ENCODE assay signal across 10 cellular contexts in genomic region chr4:142265536-142265935, GRCh38.
DNase-seq lines count a peak whose midpoint lies in the region; ATAC-seq and TF ChIP-seq lines count a peak whose summit lies in the region.
"Had no signal": no experiment of that assay in that cellular context is flagged by ENCODE, and none has a peak within 500 bp of the region (broad histone marks: within the 10 kb centered on the region; RNA-seq: fewer than 3 reads in every experiment).

No MANE protein-coding gene starts in this region.

- no peaks in the 10 kb centered on the region for H3K9me3 Mint-ChIP-seq in activated T-cell treated with anti-CD3 and anti-CD28 coated beads, Interleukin-2, amount 50 U/mL, for 24 hours
- no peaks in the 10 kb centered on the region for H3K9me3 Mint-ChIP-seq in stimulated activated naive CD8-positive, alpha-beta T cell treated with anti-CD3 and anti-CD28 coated beads, Interleukin-15, Interleukin-2, amounts not matched to agents 100 ng/mL and 50 ng/mL, for 24 hours

- H3K4me3 ChIP-seq in WI38 (ENCODE audit: low read depth, low read length) (peak overlapping the region; percentile 21; the same call in 1 of the 2 replicates), fibroblast of mammary gland (ENCODE audit: control insufficient read depth, low read depth, low read length) (no peak overlapping the region)
- H3K4me3 ChIP-seq: lower lobe of right lung had no signal

- ATAC-seq in GM18498 (IDR thresholded peaks at IDR 0.05; ENCODE audit: unreplicated experiment) (no peak), GM18870 (IDR thresholded peaks at IDR 0.05; ENCODE audit: unreplicated experiment) (no peak)

- peak overlapping the region; percentile 33 for H3K4me3 Mint-ChIP-seq in activated T-cell treated with anti-CD3 and anti-CD28 coated beads, Interleukin-2, amount 50 U/mL, for 24 hours
- H3K4me3 Mint-ChIP-seq in stimulated activated naive CD8-positive, alpha-beta T cell treated with anti-CD3 and anti-CD28 coated beads, Interleukin-15, Interleukin-2, amounts not matched to agents 100 ng/mL and 50 ng/mL, for 24 hours, result no peak overlapping the region

- peak overlapping the region; percentile 90 for H3K27ac Mint-ChIP-seq in activated T-cell treated with anti-CD3 and anti-CD28 coated beads, Interleukin-2, amount 50 U/mL, for 24 hours
- peak overlapping the region; percentile 59 for H3K27ac Mint-ChIP-seq in stimulated activated naive CD8-positive, alpha-beta T cell treated with anti-CD3 and anti-CD28 coated beads, Interleukin-15, Interleukin-2, amounts not matched to agents 100 ng/mL and 50 ng/mL, for 24 hours

- TF ChIP-seq CTCF in WI38 (IDR thresholded peaks at IDR 0.05; ENCODE audit: low read depth, low read length) (no peak), fibroblast of mammary gland (conservative IDR thresholded peaks at IDR 0.05; ENCODE audit: control insufficient read depth, insufficient read depth, low read depth, low read length) (no peak)

- peaks cover 93% of the 10 kb centered on the region for H3K36me3 Mint-ChIP-seq in activated T-cell treated with anti-CD3 and anti-CD28 coated beads, Interleukin-2, amount 50 U/mL, for 24 hours (ENCODE audit: low read depth)
- H3K36me3 Mint-ChIP-seq in stimulated activated naive CD8-positive, alpha-beta T cell treated with anti-CD3 and anti-CD28 coated beads, Interleukin-15, Interleukin-2, amounts not matched to agents 100 ng/mL and 50 ng/mL, for 24 hours (ENCODE audit: low read depth), result peaks cover 76% of the 10 kb centered on the region

- peaks cover 85% of the 10 kb centered on the region for H3K4me1 Mint-ChIP-seq in activated T-cell treated with anti-CD3 and anti-CD28 coated beads, Interleukin-2, amount 50 U/mL, for 24 hours (ENCODE audit: low read depth)
- peaks cover 66% of the 10 kb centered on the region for H3K4me1 Mint-ChIP-seq in stimulated activated naive CD8-positive, alpha-beta T cell treated with anti-CD3 and anti-CD28 coated beads, Interleukin-15, Interleukin-2, amounts not matched to agents 100 ng/mL and 50 ng/mL, for 24 hours (ENCODE audit: low read depth)

- no peak for DNase-seq in activated T-cell treated with anti-CD3 and anti-CD28 coated beads, Interleukin-2, amount 50 U/mL, for 24 hours
- DNase-seq in activated T-cell treated with anti-CD3 and anti-CD28 coated beads for 4 hours (no peak), fibroblast of mammary gland (ENCODE audit: low read depth) (peak; percentile 81), NCI-H526 treated with DMSO at 0.1 percent for 48 hours (lab: John Stamatoyannopoulos, UW) (no peak)
- DNase-seq: C1 segment of cervical spinal cord, lower lobe of right lung had no signal

- H3K27me3 Mint-ChIP-seq in activated T-cell treated with anti-CD3 and anti-CD28 coated beads, Interleukin-2, amount 50 U/mL, for 24 hours, result no peaks in the 10 kb centered on the region
- H3K27me3 Mint-ChIP-seq in stimulated activated naive CD8-positive, alpha-beta T cell treated with anti-CD3 and anti-CD28 coated beads, Interleukin-15, Interleukin-2, amounts not matched to agents 100 ng/mL and 50 ng/mL, for 24 hours, result no peaks in the 10 kb centered on the region
